Comparison of ENCODE assay signal across 22 cellular contexts in the genomic region with DNA sequence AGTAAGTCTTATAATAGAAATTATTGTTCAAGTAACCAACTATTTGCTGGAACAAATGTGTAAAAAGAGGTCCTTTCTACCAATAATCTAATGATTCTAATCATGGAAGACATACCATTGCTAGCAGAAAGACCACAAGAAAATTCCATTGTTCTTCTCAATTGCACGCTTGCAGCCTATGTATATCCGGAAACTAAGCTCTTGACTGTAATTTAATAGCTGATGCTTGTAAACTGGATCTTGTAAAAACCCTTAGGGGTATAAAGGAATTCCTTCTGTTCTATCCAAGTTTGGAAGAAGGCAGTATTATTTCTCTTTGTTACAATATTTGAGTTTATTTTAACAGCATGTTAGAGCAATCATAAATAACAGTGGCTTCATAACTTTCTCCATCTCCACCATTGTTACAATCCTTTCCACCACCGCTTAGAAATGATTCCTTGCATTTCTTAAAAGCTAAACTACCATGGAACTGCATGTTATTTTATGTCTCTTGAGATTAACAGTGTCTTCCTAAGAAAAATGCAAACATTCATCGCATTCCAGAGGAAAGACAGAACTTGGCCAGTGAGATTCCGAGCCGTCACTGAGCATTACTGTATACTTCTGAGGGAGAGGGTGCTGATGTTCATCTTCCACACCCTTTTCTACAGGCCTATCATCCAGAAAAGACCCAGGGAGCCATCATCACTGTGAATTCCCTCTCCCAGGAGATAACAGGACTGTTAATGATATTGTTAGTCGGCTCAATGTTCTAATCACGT.
DNase-seq lines count a peak whose midpoint lies in the region; ATAC-seq and TF ChIP-seq lines count a peak whose summit lies in the region.
"Had no signal": no experiment of that assay in that cellular context is flagged by ENCODE, and none has a peak within 500 bp of the region (broad histone marks: within the 10 kb centered on the region; RNA-seq: fewer than 3 reads in every experiment).

No MANE protein-coding gene starts in this region.

- in situ Hi-C loops in IMR-90 (cut with MboI; ENCODE audit: low sequenced_read_pairs): no loop called here

- H4K8ac ChIP-seq in IMR-90 (ENCODE audit: low read depth in 2 of 2, low read length in 2 of 2): no peak overlapping the region

- no peak overlapping the region for H4K91ac ChIP-seq in IMR-90 (ENCODE audit: insufficient read depth, low read depth, low read length)

- H3K36me3 Mint-ChIP-seq in chondrocyte (ENCODE audit: low read depth) (no peaks in the 10 kb centered on the region), mesothelial cell of epicardium (no peaks in the 10 kb centered on the region), T-helper 17 cell (ENCODE audit: low read depth) (no peaks in the 10 kb centered on the region)
- no peaks in the 10 kb centered on the region for H3K36me3 Mint-ChIP-seq in activated CD4-positive, alpha-beta T cell treated with anti-CD3 and anti-CD28 coated beads, Interleukin-2, amount 10 ng/mL, durations not matched to agents 7 days and 5 days (ENCODE audit: low read depth)
- H3K36me3 Mint-ChIP-seq: activated CD4-positive, alpha-beta memory T cell treated with anti-CD3 and anti-CD28 coated beads for 36 hours had no signal

- H3K56ac ChIP-seq in IMR-90 (ENCODE audit: extremely low read depth, insufficient read depth, low read length): no peak overlapping the region

- H3K9ac ChIP-seq in IMR-90 (ENCODE audit: low read depth, low read length): no peak overlapping the region

- CTCF ChIA-PET in AG04449 (lab: Yijun Ruan, JAX): interaction anchor here (2.6 kb wide), 1 partner anchor 11 kb away, joined by 11 read pairs; no protein-coding TSS in a partner anchor
- CTCF ChIA-PET in IMR-90 (lab: Yijun Ruan, JAX): no interaction called here
- CTCF ChIA-PET in activated CD4-positive, alpha-beta T cell treated with anti-CD3 and anti-CD28 coated beads, Interleukin-2, amount 10 ng/mL, durations not matched to agents 7 days and 5 days (lab: Charles Lee): interaction anchor here (1.4 kb wide), 1 partner anchor 12 kb away, joined by 5 read pairs; no protein-coding TSS in a partner anchor

- H3K4me3 Mint-ChIP-seq in chondrocyte (ENCODE audit: unreplicated experiment) (no peak overlapping the region), mesothelial cell of epicardium (no peak overlapping the region), T-helper 17 cell (no peak overlapping the region)
- no peak overlapping the region for H3K4me3 Mint-ChIP-seq in activated CD4-positive, alpha-beta T cell treated with anti-CD3 and anti-CD28 coated beads, Interleukin-2, amount 10 ng/mL, durations not matched to agents 7 days and 5 days
- H3K4me3 Mint-ChIP-seq: activated B cell treated with CpG ODN at 0.5 μM for 24 hours; activated CD4-positive, alpha-beta memory T cell treated with anti-CD3 and anti-CD28 coated beads for 36 hours; central memory CD8-positive, alpha-beta T cell had no signal

- no peaks in the 10 kb centered on the region for H4K20me1 ChIP-seq in IMR-90 (ENCODE audit: insufficient read depth, low read length)

- H2BK15ac ChIP-seq in IMR-90 (ENCODE audit: low read depth, low read length): no peak overlapping the region

- H3K4me1 ChIP-seq in IMR-90 (ENCODE audit: control insufficient read depth, insufficient read depth, low read length): peaks cover 2% of the 10 kb centered on the region; the same call in 1 of the 2 replicates
- H3K4me1 ChIP-seq: spleen, upper lobe of right lung had no signal

- no peaks in the 10 kb centered on the region for H3K9me3 ChIP-seq in IMR-90 (ENCODE audit: control insufficient read depth, insufficient read depth, low read length)
- peaks cover 2% of the 10 kb centered on the region for H3K9me3 ChIP-seq in T-helper 17 cell (ENCODE audit: control insufficient read depth, low read length, poor library complexity, severe bottlenecking)
- H3K9me3 ChIP-seq: spleen, upper lobe of right lung had no signal

- no peak overlapping the region for H3K4me2 ChIP-seq in IMR-90 (ENCODE audit: low read depth, low read length)

- H3K4ac ChIP-seq in IMR-90 (ENCODE audit: low read depth, low read length): no peak overlapping the region

- no peak for TF ChIP-seq CTCF in AG04449 (IDR thresholded peaks at IDR 0.05; ENCODE audit: insufficient read depth, low read length, missing control alignments)
- TF ChIP-seq CTCF in IMR-90 (conservative IDR thresholded peaks at IDR 0.05; ENCODE audit: low read depth, low read length): no peak
- no peak for TF ChIP-seq CTCF in chondrocyte (IDR thresholded peaks at IDR 0.05)
- TF ChIP-seq CTCF in mesothelial cell of epicardium (IDR thresholded peaks at IDR 0.05; ENCODE audit: unreplicated experiment): no peak

- intact Hi-C loops in IMR-90 (cut with micrococcal nuclease): no loop called here

- TF ChIP-seq RAD21 in IMR-90 (IDR thresholded peaks at IDR 0.05; ENCODE audit: low read length): no peak

- H3K9me1 ChIP-seq in IMR-90 (ENCODE audit: insufficient read depth, low read length): no peaks in the 10 kb centered on the region

- no peak overlapping the region for H2BK5ac ChIP-seq in IMR-90 (ENCODE audit: low read depth, low read length, poor library complexity, severe bottlenecking)

- H2AK9ac ChIP-seq in IMR-90 (replicated peaks; ENCODE audit: low read depth, low read length, poor library complexity): no peak overlapping the region

- H3K27me3 ChIP-seq in IMR-90 (ENCODE audit: control insufficient read depth, insufficient read depth, low read length): peaks cover 2% of the 10 kb centered on the region; the same call in 1 of the 2 replicates
- H3K27me3 ChIP-seq: upper lobe of right lung had no signal

- no peaks in the 10 kb centered on the region for H3K79me1 ChIP-seq in IMR-90 (ENCODE audit: low read depth in 1 of 2, low read length in 2 of 2)

- POLR2A ChIA-PET in AG04449 (lab: Yijun Ruan, JAX): no interaction called here
- POLR2A ChIA-PET in IMR-90 (lab: Charles Lee; ENCODE audit: unreplicated experiment): no interaction called here
- POLR2A ChIA-PET in activated CD4-positive, alpha-beta T cell treated with anti-CD3 and anti-CD28 coated beads, Interleukin-2, amount 10 ng/mL, durations not matched to agents 7 days and 5 days (lab: Charles Lee): no interaction called here

- dilution Hi-C loops in IMR-90 (cut with HindIII; ENCODE audit: low sequenced_read_pairs, unreplicated experiment): no loop called here

- H3K9me3 Mint-ChIP-seq in chondrocyte (ENCODE audit: low read depth) (no peaks in the 10 kb centered on the region), mesothelial cell of epicardium (no peaks in the 10 kb centered on the region)
- H3K9me3 Mint-ChIP-seq in activated CD4-positive, alpha-beta T cell treated with anti-CD3 and anti-CD28 coated beads, Interleukin-2, amount 10 ng/mL, durations not matched to agents 7 days and 5 days: no peaks in the 10 kb centered on the region
- H3K9me3 Mint-ChIP-seq: activated B cell treated with CpG ODN at 0.5 μM for 24 hours; activated CD4-positive, alpha-beta memory T cell treated with anti-CD3 and anti-CD28 coated beads for 36 hours; central memory CD8-positive, alpha-beta T cell had no signal

- peaks cover 32% of the 10 kb centered on the region for H3K4me1 Mint-ChIP-seq in chondrocyte (ENCODE audit: low read depth)
- peaks cover 23% of the 10 kb centered on the region for H3K4me1 Mint-ChIP-seq in mesothelial cell of epicardium
- no peaks in the 10 kb centered on the region for H3K4me1 Mint-ChIP-seq in activated CD4-positive, alpha-beta T cell treated with anti-CD3 and anti-CD28 coated beads, Interleukin-2, amount 10 ng/mL, durations not matched to agents 7 days and 5 days
- peaks cover 4% of the 10 kb centered on the region for H3K4me1 Mint-ChIP-seq in T-helper 17 cell
- H3K4me1 Mint-ChIP-seq: activated B cell treated with CpG ODN at 0.5 μM for 24 hours; central memory CD8-positive, alpha-beta T cell had no signal

- no CpG with 5 or more reads among the region's 8 CpGs for WGBS in IMR-90 (ENCODE audit: extremely low coverage in 2 of 2, insufficient read length in 1 of 2), 2 experiments

- H3K27ac Mint-ChIP-seq in chondrocyte (ENCODE audit: unreplicated experiment): peak overlapping the region; percentile 52
- peak overlapping the region; percentile 90 for H3K27ac Mint-ChIP-seq in mesothelial cell of epicardium
- no peak overlapping the region for H3K27ac Mint-ChIP-seq in activated CD4-positive, alpha-beta T cell treated with anti-CD3 and anti-CD28 coated beads, Interleukin-2, amount 10 ng/mL, durations not matched to agents 7 days and 5 days
- no peak overlapping the region for H3K27ac Mint-ChIP-seq in T-helper 17 cell
- H3K27ac Mint-ChIP-seq: activated B cell treated with CpG ODN at 0.5 μM for 24 hours; activated CD4-positive, alpha-beta memory T cell treated with anti-CD3 and anti-CD28 coated beads for 36 hours had no signal

- H2AFZ ChIP-seq in IMR-90 (replicated peaks; ENCODE audit: low read length, poor library complexity): no peak overlapping the region

- TF ChIP-seq POLR2A in IMR-90 (IDR thresholded peaks at IDR 0.05; ENCODE audit: low read depth, low read length): no peak

- no peak overlapping the region for H4K5ac ChIP-seq in IMR-90 (ENCODE audit: low read depth, low read length)

- H3K27me3 Mint-ChIP-seq in chondrocyte (ENCODE audit: low read depth) (no peaks in the 10 kb centered on the region), mesothelial cell of epicardium (ENCODE audit: low read depth) (peaks cover 6% of the 10 kb centered on the region), T-helper 17 cell (peaks cover 49% of the 10 kb centered on the region)
- peaks cover 12% of the 10 kb centered on the region for H3K27me3 Mint-ChIP-seq in activated CD4-positive, alpha-beta T cell treated with anti-CD3 and anti-CD28 coated beads, Interleukin-2, amount 10 ng/mL, durations not matched to agents 7 days and 5 days

- no peaks in the 10 kb centered on the region for H3K36me3 ChIP-seq in IMR-90 (ENCODE audit: control insufficient read depth, insufficient read depth, low read length)
- H3K36me3 ChIP-seq: spleen, upper lobe of right lung had no signal

- no peak overlapping the region for H3K4me3 ChIP-seq in AG04449 (ENCODE audit: low read depth, low read length)
- no peak overlapping the region for H3K4me3 ChIP-seq in IMR-90 (ENCODE audit: insufficient read depth, low read depth, low read length)
- H3K4me3 ChIP-seq: spleen, upper lobe of right lung had no signal

- peak; percentile 84 for ATAC-seq in IMR-90 (ENCODE audit: low read depth)
- ATAC-seq in GM19328 (IDR thresholded peaks at IDR 0.05; ENCODE audit: unreplicated experiment): no peak
- ATAC-seq in T-helper 17 cell: no peak
- ATAC-seq: left cardiac atrium, upper lobe of right lung had no signal

- no peak overlapping the region for H2AK5ac ChIP-seq in IMR-90 (ENCODE audit: low read depth, low read length)

- H2BK20ac ChIP-seq in IMR-90 (ENCODE audit: low read depth, low read length): no peak overlapping the region

- H2BK120ac ChIP-seq in IMR-90 (ENCODE audit: low read depth, low read length): no peak overlapping the region

- H3K14ac ChIP-seq in IMR-90 (replicated peaks; ENCODE audit: low read depth, low read length): no peak overlapping the region

- no peak overlapping the region for H3K18ac ChIP-seq in IMR-90 (ENCODE audit: low read depth, low read length)

- no TSS peak for BruUV-seq in IMR-90 (replicated peaks; lab: Mats Ljungman, UMichigan)

- peak overlapping the region; percentile 23; the same call in 1 of the 2 replicates for H3K27ac ChIP-seq in IMR-90 (ENCODE audit: insufficient read depth, low read length)
- H3K27ac ChIP-seq: C4-2B, HL-60, spleen, upper lobe of right lung had no signal

- H3K23ac ChIP-seq in IMR-90 (ENCODE audit: low read depth, low read length): no peak overlapping the region

- DNase-seq in AG04449 (ENCODE audit: low read depth, low spot score) (peak; percentile 45), IMR-90 (peak; percentile 38), chondrocyte (ENCODE audit: low spot score) (no peak), mesothelial cell of epicardium (ENCODE audit: low spot score in 2 of 2, unreplicated experiment in 2 of 2) (no peak), NCI-H1048 (lab: John Stamatoyannopoulos, UW) (no peak), T-helper 17 cell (no peak)
- no peak for DNase-seq in activated CD4-positive, alpha-beta T cell treated with anti-CD3 and anti-CD28 coated beads, Interleukin-2, amount 10 ng/mL, durations not matched to agents 7 days and 5 days
- DNase-seq: activated B cell treated with CpG ODN at 0.5 μM for 24 hours; activated CD4-positive, alpha-beta memory T cell treated with anti-CD3 and anti-CD28 coated beads for 36 hours; activated naive CD4-positive, alpha-beta T cell; aorta; DMS 273 treated with DMSO at 0.1 percent for 48 hours; erythroblast; left cardiac atrium; NCI-H748 treated with DMSO at 0.1 percent for 48 hours; SIG-M5; spleen; upper lobe of right lung had no signal

Comparison
In these comparisons a context has a peak if more than half of its experiments do, and no peak if none do; other contexts are left out.
1. DNase-seq: peak in AG04449 (single experiment) and IMR-90 (single experiment); none in chondrocyte (single experiment), mesothelial cell of epicardium (0 of 2), activated CD4-positive, alpha-beta T cell treated with anti-CD3 and anti-CD28 coated beads, Interleukin-2, amount 10 ng/mL, durations not matched to agents 7 days and 5 days (single experiment), NCI-H1048 (single experiment) and T-helper 17 cell (0 of 3).
2. H3K27ac Mint-ChIP-seq: peak in chondrocyte (single experiment) and mesothelial cell of epicardium (single experiment); none in activated CD4-positive, alpha-beta T cell treated with anti-CD3 and anti-CD28 coated beads, Interleukin-2, amount 10 ng/mL, durations not matched to agents 7 days and 5 days (single experiment) and T-helper 17 cell (single experiment).